ENCODE assay signal across 18 cellular contexts in the genomic region with DNA sequence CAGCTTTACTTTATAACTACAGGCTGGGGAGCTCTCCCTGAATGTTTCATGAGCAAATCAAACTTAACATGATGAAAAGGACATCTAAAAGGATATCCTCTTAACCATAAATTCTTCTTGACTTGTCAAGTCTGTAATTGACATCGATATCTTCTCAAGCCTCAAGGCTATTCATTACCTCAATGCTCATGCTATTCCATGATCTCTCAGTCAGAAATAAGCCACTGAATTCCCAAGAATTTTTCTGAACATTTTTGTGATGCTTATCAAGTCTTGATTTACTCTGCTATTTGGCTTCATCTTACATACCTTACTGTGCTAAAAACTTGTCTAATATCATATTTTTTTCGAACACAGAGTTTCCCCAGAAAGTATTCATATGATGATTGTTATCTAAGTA.
"Had no signal": no experiment of that assay in that cellular context is flagged by ENCODE, and none has a peak within 500 bp of the region (broad histone marks: within the 10 kb centered on the region; RNA-seq: fewer than 3 reads in every experiment).

No MANE protein-coding gene starts in this region.

- H3K27me3 ChIP-seq: ascending aorta, brain microvascular endothelial cell, cardiac muscle cell had no signal

- H3K4me3 ChIP-seq: ascending aorta, cardiac muscle cell had no signal

- ATAC-seq: activated T-cell treated with anti-CD3 and anti-CD28 coated beads, Interleukin-2, amount 50 U/mL, for 72 hours; PC-3 had no signal

- H3K36me3 ChIP-seq: ascending aorta, brain microvascular endothelial cell, cardiac muscle cell had no signal

- H3K9ac ChIP-seq: KMS-11 had no signal

- H3K4me2 ChIP-seq: KMS-11 had no signal

- DNase-seq: activated CD4-positive, alpha-beta memory T cell treated with anti-CD3 and anti-CD28 coated beads, Interleukin-2, amount 10 ng/mL, durations not matched to agents 7 days and 5 days; activated CD4-positive, alpha-beta T cell treated with anti-CD3 and anti-CD28 coated beads, Interleukin-2, amount 10 ng/mL, durations not matched to agents 7 days and 5 days; activated CD4-positive, CD25-positive, alpha-beta regulatory T cell; activated T-cell treated with anti-CD3 and anti-CD28 coated beads for 4 hours; activated T-cell treated with anti-CD3 and anti-CD28 coated beads, Interleukin-2, amount 50 U/mL, for 72 hours; amniotic stem cell; brain microvascular endothelial cell; MM.1S; NCI-H1105 treated with DMSO at 0.1 percent for 48 hours; NCI-H2029; NCI-H510A treated with DMSO at 0.1 percent for 48 hours; PC-3; SIG-M5; T-helper 1 cell had no signal

- H3K27ac ChIP-seq: ascending aorta, brain microvascular endothelial cell, cardiac muscle cell, KMS-11, VCaP had no signal

- H3K4me1 ChIP-seq: ascending aorta had no signal
